8 cellular contexts compared by ENCODE assay signal in the genomic region with DNA sequence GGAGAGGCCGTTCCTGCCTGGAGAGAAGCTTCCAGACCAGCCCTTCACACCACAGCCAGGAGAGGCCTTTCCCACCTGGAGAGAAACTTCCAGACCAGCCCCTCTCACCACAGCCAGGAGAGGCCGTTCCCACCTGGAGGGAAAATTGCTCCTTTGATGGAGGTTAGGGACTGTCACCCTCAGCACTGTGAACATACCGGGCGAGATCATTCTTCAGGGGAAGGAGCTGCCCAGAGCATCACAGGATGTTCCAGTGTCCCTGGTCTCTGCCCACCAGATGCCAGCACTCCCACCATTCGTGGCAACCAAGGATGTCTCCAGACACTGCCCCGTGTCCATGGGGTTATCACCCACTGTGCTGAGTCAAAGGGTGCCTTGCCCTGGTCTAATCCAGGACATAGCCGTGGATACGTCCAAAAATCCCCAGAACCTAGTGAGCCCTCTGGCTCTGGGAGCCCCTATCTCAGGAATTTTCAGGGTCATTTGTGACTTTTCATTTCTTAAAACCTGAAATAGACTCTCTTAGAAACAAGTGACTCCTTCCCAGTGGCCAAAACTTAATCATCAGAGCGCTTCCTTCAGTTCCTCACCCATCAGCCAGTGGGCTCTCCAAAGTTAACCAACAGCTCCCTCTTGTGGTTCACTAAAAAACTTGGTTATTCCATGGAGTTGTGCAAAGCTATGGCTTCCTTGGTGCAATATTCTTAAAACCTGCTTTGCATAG.
DNase-seq lines count a peak whose midpoint lies in the region; TF ChIP-seq lines count a peak whose summit lies in the region.

No MANE protein-coding gene starts in this region.

- no peak overlapping the region for H3K27ac ChIP-seq in neural progenitor cell

- CTCF ChIA-PET in Caco-2 (lab: Charles Lee) = interaction anchor here (0.6 to 1.2 kb wide), 3 partner anchors 9 to 353 kb away, joined by 3 to 4 read pairs (median 3); no protein-coding TSS in a partner anchor
- CTCF ChIA-PET in activated CD4-positive, alpha-beta memory T cell treated with anti-CD3 and anti-CD28 coated beads for 36 hours (lab: Charles Lee) = interaction anchor here (0.7 to 1.5 kb wide), 10 partner anchors 8 to 1325 kb away, joined by 3 to 7 read pairs (median 3); partner anchors contain the start of gene STK32B

- H3K27me3 Mint-ChIP-seq in Caco-2 (ENCODE audit: insufficient read depth, unreplicated experiment) = peaks cover 5% of the 10 kb centered on the region
- H3K27me3 Mint-ChIP-seq in neural progenitor cell (ENCODE audit: insufficient read depth, low read depth) = peaks cover 2% of the 10 kb centered on the region
- no peaks in the 10 kb centered on the region for H3K27me3 Mint-ChIP-seq in activated CD4-positive, alpha-beta memory T cell treated with anti-CD3 and anti-CD28 coated beads for 36 hours

- intact Hi-C loops in Caco-2 (cut with micrococcal nuclease; ENCODE audit: unreplicated experiment) = loop anchor here (1.0 to 2.0 kb wide), 2 partner anchors 762 to 817 kb away; partner anchors contain the start of gene STK32B
- intact Hi-C loops in activated CD4-positive, alpha-beta memory T cell treated with anti-CD3 and anti-CD28 coated beads for 36 hours (cut with micrococcal nuclease) = loop anchor here (1.0 to 2.0 kb wide), 2 partner anchors 762 to 817 kb away; partner anchors contain the start of gene STK32B

- no peak overlapping the region for H3K4me2 ChIP-seq in neural progenitor cell

- H4K20me1 ChIP-seq in neural progenitor cell (ENCODE audit: low read depth) = no peaks in the 10 kb centered on the region

- H3K4me3 ChIP-seq in Caco-2 (ENCODE audit: low read depth, low read length) (no peak overlapping the region), fibroblast of villous mesenchyme (ENCODE audit: low read depth, low read length) (no peak overlapping the region), neural progenitor cell (no peak overlapping the region)

- H3K9ac ChIP-seq in neural progenitor cell = no peak overlapping the region

- peak in 1 of 2 experiments; percentile 60 for DNase-seq in Caco-2
- peak; percentile 73 for DNase-seq in GM20000 (ENCODE audit: low spot score)
- DNase-seq in NCI-H1105 treated with DMSO at 0.1 percent for 48 hours (lab: John Stamatoyannopoulos, UW) = peak; percentile 30
- peak; percentile 26 to 59 for DNase-seq in SW 1271 (lab: John Stamatoyannopoulos, UW)
- peak; percentile 69 for DNase-seq in fibroblast of villous mesenchyme (ENCODE audit: low read depth)
- DNase-seq in neural progenitor cell (ENCODE audit: low spot score) = peak; percentile 81
- DNase-seq in T1000 (lab: John Stamatoyannopoulos, UW) = no peak
- DNase-seq in activated CD4-positive, alpha-beta memory T cell treated with anti-CD3 and anti-CD28 coated beads for 36 hours = no peak

- H3K9me3 Mint-ChIP-seq in Caco-2 (ENCODE audit: unreplicated experiment) (no peaks in the 10 kb centered on the region), neural progenitor cell (no peaks in the 10 kb centered on the region)
- H3K9me3 Mint-ChIP-seq in activated CD4-positive, alpha-beta memory T cell treated with anti-CD3 and anti-CD28 coated beads for 36 hours = peaks cover 3% of the 10 kb centered on the region

- H3K27ac Mint-ChIP-seq in Caco-2 (ENCODE audit: unreplicated experiment) (no peak overlapping the region), neural progenitor cell (peak overlapping the region; percentile 19)
- H3K27ac Mint-ChIP-seq in activated CD4-positive, alpha-beta memory T cell treated with anti-CD3 and anti-CD28 coated beads for 36 hours = no peak overlapping the region

- H2AFZ ChIP-seq in neural progenitor cell (replicated peaks) = no peak overlapping the region

- no peaks in the 10 kb centered on the region for H3F3A ChIP-seq in neural progenitor cell (ENCODE audit: low read depth)

- BruUV-seq in Caco-2 (replicated peaks; lab: Mats Ljungman, UMichigan) = no TSS peak

- no peaks in the 10 kb centered on the region for H3K9me3 ChIP-seq in Caco-2
- H3K9me3 ChIP-seq in neural progenitor cell (ENCODE audit: low read depth) = no peaks in the 10 kb centered on the region

- no peaks in the 10 kb centered on the region for H3K36me3 ChIP-seq in Caco-2 (ENCODE audit: control insufficient read depth, insufficient read depth, low read length)
- no peaks in the 10 kb centered on the region for H3K36me3 ChIP-seq in neural progenitor cell

- no peaks in the 10 kb centered on the region for H3K4me1 ChIP-seq in Caco-2
- no peaks in the 10 kb centered on the region for H3K4me1 ChIP-seq in neural progenitor cell

- TF ChIP-seq CTCF in Caco-2 (IDR thresholded peaks at IDR 0.05; ENCODE audit: insufficient read depth in 1 of 2, low read depth in 1 of 2, low read length in 1 of 2, severe bottlenecking in 1 of 2, unreplicated experiment in 1 of 2) (peak; percentile 55 to 60), GM20000 (IDR thresholded peaks at IDR 0.05; ENCODE audit: extremely low read depth, missing control alignments) (peak; percentile 76), fibroblast of villous mesenchyme (IDR thresholded peaks at IDR 0.05; ENCODE audit: insufficient read depth, low read depth, low read length) (peak; percentile 82), neural progenitor cell (IDR thresholded peaks at IDR 0.05) (peak; percentile 77)

- no peaks in the 10 kb centered on the region for H3K79me2 ChIP-seq in neural progenitor cell (ENCODE audit: low read depth)

- H3K4me1 Mint-ChIP-seq in Caco-2 (ENCODE audit: low read depth, unreplicated experiment) (no peaks in the 10 kb centered on the region), neural progenitor cell (no peaks in the 10 kb centered on the region)
- H3K4me1 Mint-ChIP-seq in activated CD4-positive, alpha-beta memory T cell treated with anti-CD3 and anti-CD28 coated beads for 36 hours (ENCODE audit: low read depth) = no peaks in the 10 kb centered on the region

- POLR2A ChIA-PET in Caco-2 (lab: Charles Lee) = no interaction called here
- POLR2A ChIA-PET in activated CD4-positive, alpha-beta memory T cell treated with anti-CD3 and anti-CD28 coated beads for 36 hours (lab: Charles Lee) = no interaction called here

- no peak overlapping the region for H3K4me3 Mint-ChIP-seq in Caco-2 (ENCODE audit: unreplicated experiment)
- H3K4me3 Mint-ChIP-seq in neural progenitor cell = no peak overlapping the region
- no peak overlapping the region for H3K4me3 Mint-ChIP-seq in activated CD4-positive, alpha-beta memory T cell treated with anti-CD3 and anti-CD28 coated beads for 36 hours

- H3K27me3 ChIP-seq in Caco-2 (replicated peaks; ENCODE audit: control insufficient read depth, insufficient read depth, low read length) (no peaks in the 10 kb centered on the region; the same call in 1 of the 2 replicates), neural progenitor cell (no peaks in the 10 kb centered on the region)

- no peaks in the 10 kb centered on the region for H3K36me3 Mint-ChIP-seq in Caco-2 (ENCODE audit: insufficient read depth, unreplicated experiment)
- peaks cover 19% of the 10 kb centered on the region for H3K36me3 Mint-ChIP-seq in neural progenitor cell
- no peaks in the 10 kb centered on the region for H3K36me3 Mint-ChIP-seq in activated CD4-positive, alpha-beta memory T cell treated with anti-CD3 and anti-CD28 coated beads for 36 hours

Comparison
In these comparisons a context has a peak if more than half of its experiments do, and no peak if none do; other contexts are left out.
1. DNase-seq: peak in GM20000 (single experiment), NCI-H1105 treated with DMSO at 0.1 percent for 48 hours (single experiment), SW 1271 (2 of 2), fibroblast of villous mesenchyme (single experiment) and neural progenitor cell (single experiment); none in T1000 (single experiment) and activated CD4-positive, alpha-beta memory T cell treated with anti-CD3 and anti-CD28 coated beads for 36 hours (single experiment).
2. Peak in every context shown above with its lines, with median percentiles within 50 percentile points of each other: CTCF ChIP-seq.